Comparison of ENCODE assay signal across 9 cellular contexts in genomic region chr14:67166450-67166853, GRCh38. TPM values are rescaled to one million over a fixed set of nuclear protein-coding genes. Genes with fewer than 3 reads are reported as not detected.
DNase-seq lines count a peak whose midpoint lies in the region; ATAC-seq, FAIRE-seq and TF ChIP-seq lines count a peak whose summit lies in the region.
"Had no signal": no experiment of that assay in that cellular context is flagged by ENCODE, and none has a peak within 500 bp of the region (broad histone marks: within the 10 kb centered on the region; RNA-seq: fewer than 3 reads in every experiment).

No MANE protein-coding gene starts in this region.

- TF ChIP-seq CTCF in SU-DHL-6 (IDR thresholded peaks at IDR 0.05; ENCODE audit: insufficient read depth, low read length, poor library complexity, severe bottlenecking) (peak; percentile 73), nephron progenitor cell (IDR thresholded peaks at IDR 0.05) (peak; percentile 76), omental fat pad (IDR thresholded peaks at IDR 0.05) (peak in 1 of 3 donors; percentile 54)

- H3K79me2 ChIP-seq in SU-DHL-6 (ENCODE audit: insufficient read depth, low read length), result no peaks in the 10 kb centered on the region

- DNase-seq in EH (ENCODE audit: low read depth), result peak; percentile 57
- peak; percentile 24 for DNase-seq in nephron progenitor cell
- DNase-seq in omental fat pad (ENCODE audit: low spot score), result no peak
- DNase-seq: activated B cell treated with CpG ODN at 0.5 μM for 24 hours had no signal

- H3K4me3 Mint-ChIP-seq in nephron progenitor cell, result no peak overlapping the region
- H3K4me3 Mint-ChIP-seq: activated B cell treated with CpG ODN at 0.5 μM for 24 hours had no signal

- no peak overlapping the region for H3K4me3 ChIP-seq in SU-DHL-6 (ENCODE audit: insufficient read depth, low read length, poor library complexity, severe bottlenecking)

- TF ChIP-seq RAD21 in Ishikawa (IDR thresholded peaks at IDR 0.05; ENCODE audit: low read depth), result peak; percentile 93

- H3K36me3 Mint-ChIP-seq in nephron progenitor cell (ENCODE audit: low read depth), result peaks cover 11% of the 10 kb centered on the region

- ATAC-seq in GM21515 (IDR thresholded peaks at IDR 0.05; ENCODE audit: unreplicated experiment) (no peak), omental fat pad (ENCODE audit: low FRiP score) (no peak), HG02884 (IDR thresholded peaks at IDR 0.05; ENCODE audit: unreplicated experiment) (no peak)

- H3K27me3 ChIP-seq in SU-DHL-6 (ENCODE audit: low read length), result no peaks in the 10 kb centered on the region

- no peak overlapping the region for H3K27ac ChIP-seq in SU-DHL-6 (ENCODE audit: low read depth, low read length)

- no peak for TF ChIP-seq EP300 in Ishikawa (IDR thresholded peaks at IDR 0.05; ENCODE audit: borderline replicate concordance)

- H3K9ac ChIP-seq in SU-DHL-6 (ENCODE audit: low read length), result no peak overlapping the region

- no peaks in the 10 kb centered on the region for H3K9me3 Mint-ChIP-seq in nephron progenitor cell

- no peaks in the 10 kb centered on the region for H3K4me1 Mint-ChIP-seq in nephron progenitor cell
- H3K4me1 Mint-ChIP-seq: activated B cell treated with CpG ODN at 0.5 μM for 24 hours had no signal

- no peaks in the 10 kb centered on the region for H3F3A ChIP-seq in SU-DHL-6 (ENCODE audit: insufficient read depth)

- no peaks in the 10 kb centered on the region for H3K9me3 ChIP-seq in SU-DHL-6 (ENCODE audit: insufficient read depth, low read length)

- no peak overlapping the region for H3K27ac Mint-ChIP-seq in nephron progenitor cell
- H3K27ac Mint-ChIP-seq: activated B cell treated with CpG ODN at 0.5 μM for 24 hours had no signal

- peak; percentile 93 for FAIRE-seq in endometrium (lab: Jason Lieb, UNC)

- H3K27me3 Mint-ChIP-seq in nephron progenitor cell (ENCODE audit: low read depth, poor library complexity), result no peaks in the 10 kb centered on the region
- H3K27me3 Mint-ChIP-seq: activated B cell treated with CpG ODN at 0.5 μM for 24 hours had no signal

- H2AFZ ChIP-seq in SU-DHL-6 (ENCODE audit: low read depth, low read length, severe bottlenecking), result no peak overlapping the region

- no peaks in the 10 kb centered on the region for H3K36me3 ChIP-seq in SU-DHL-6 (ENCODE audit: low read length)

- no peak overlapping the region for H3K4me2 ChIP-seq in SU-DHL-6 (ENCODE audit: low read depth, low read length, poor library complexity, severe bottlenecking)

- no peaks in the 10 kb centered on the region for H3K9me2 ChIP-seq in SU-DHL-6 (replicated peaks; ENCODE audit: insufficient read depth, low read length)

- H4K20me1 ChIP-seq in SU-DHL-6 (ENCODE audit: low read depth, low read length), result no peaks in the 10 kb centered on the region

TF ChIP-seq in Ishikawa, 13 proteins besides CTCF, POLR2A, EP300 and RAD21:
- no peak for TF ChIP-seq MAX (IDR thresholded peaks at IDR 0.05)
- TF ChIP-seq CEBPB (IDR thresholded peaks at IDR 0.05), result no peak
- no peak for TF ChIP-seq FOXM1 (IDR thresholded peaks at IDR 0.05; ENCODE audit: borderline replicate concordance, low read depth)
- TF ChIP-seq TEAD4 (IDR thresholded peaks at IDR 0.05), result no peak
- no peak for TF ChIP-seq ZBTB7A (IDR thresholded peaks at IDR 0.05; ENCODE audit: low read depth)
- no peak for TF ChIP-seq TCF12 (IDR thresholded peaks at IDR 0.05; ENCODE audit: low read depth)
- no peak for TF ChIP-seq EGR1 (IDR thresholded peaks at IDR 0.05)
- no peak for TF ChIP-seq CREB1 (IDR thresholded peaks at IDR 0.05; ENCODE audit: low read depth)
- TF ChIP-seq TAF1 (IDR thresholded peaks at IDR 0.05; ENCODE audit: low read depth), result no peak
- no peak for TF ChIP-seq YY1 (IDR thresholded peaks at IDR 0.05; ENCODE audit: low read depth)
- TF ChIP-seq USF1 (IDR thresholded peaks at IDR 0.05), result no peak
- TF ChIP-seq REST (IDR thresholded peaks at IDR 0.05; ENCODE audit: low read depth), result no peak

RNA-seq across cellular contexts. Expression of gene GARIN2, which starts 22.8 kb away (rescaled TPM):
- total RNA-seq in omental fat pad, result under 1 TPM in 1 of 4 donors, not detected in 3; 0.31 TPM
